In the genomic region with DNA sequence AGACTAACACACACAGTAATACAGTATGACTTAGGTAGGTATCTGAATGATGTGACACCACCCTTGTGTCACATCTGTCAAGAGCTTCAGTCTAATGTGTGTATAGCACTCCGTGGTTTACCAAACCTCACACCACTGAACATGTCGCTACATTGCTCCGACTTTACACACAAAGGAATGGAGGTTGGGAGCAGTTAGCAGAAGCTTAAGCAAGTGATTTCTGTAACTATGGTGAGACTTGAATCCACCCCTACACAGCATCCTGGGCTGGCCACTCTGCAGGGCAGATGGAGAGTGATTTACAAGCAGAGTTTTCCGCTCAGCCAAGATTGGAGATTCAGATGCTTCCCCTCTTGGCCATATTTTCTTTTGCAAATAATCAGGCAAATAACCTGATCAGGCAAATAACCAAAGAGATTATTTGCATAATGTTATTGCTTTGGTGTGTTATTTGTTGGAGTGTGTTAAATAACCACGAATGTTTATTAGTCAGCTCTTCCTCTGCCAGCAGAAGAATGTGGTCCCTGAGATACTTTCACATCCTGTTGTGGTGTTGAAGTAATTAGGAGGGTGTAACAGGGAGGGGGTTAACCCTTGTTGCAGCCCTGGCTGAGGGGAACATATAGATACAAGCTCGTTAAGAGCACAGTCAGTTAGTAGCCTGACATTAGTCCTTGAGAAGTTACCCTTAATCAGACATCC, we compare ENCODE assay signal across 8 cellular contexts.
DNase-seq lines count a peak whose midpoint lies in the region; ATAC-seq and TF ChIP-seq lines count a peak whose summit lies in the region.

No MANE protein-coding gene starts in this region.

- H3K27me3 ChIP-seq in CD4-positive, alpha-beta memory T cell (ENCODE audit: insufficient read depth, low read length): no peaks in the 10 kb centered on the region

- no peak for TF ChIP-seq CTCF in nephron progenitor cell (IDR thresholded peaks at IDR 0.05)

- no peak overlapping the region for H3K27ac ChIP-seq in CD4-positive, alpha-beta memory T cell (ENCODE audit: low read depth, low read length)
- H3K27ac ChIP-seq in caudate nucleus (ENCODE audit: low read depth, low read length): no peak overlapping the region

- no peaks in the 10 kb centered on the region for H3K9me3 ChIP-seq in CD4-positive, alpha-beta memory T cell (ENCODE audit: control insufficient read depth in 1 of 2, low read length in 2 of 2)

- peak overlapping the region; percentile 64 to 84 (median 68) for H3K27ac Mint-ChIP-seq in CD4-positive, alpha-beta memory T cell
- H3K27ac Mint-ChIP-seq in nephron progenitor cell: peak overlapping the region; percentile 69

- POLR2A ChIA-PET in CD4-positive, alpha-beta memory T cell (lab: Charles Lee; ENCODE audit: partially characterized antibody): interaction anchor here (0.6 to 4.5 kb wide), 29 partner anchors 10 to 486 kb away, joined by 3 to 61 read pairs (median 4); a partner anchor contains a TSS

- no peaks in the 10 kb centered on the region for H3K36me3 ChIP-seq in CD4-positive, alpha-beta memory T cell (ENCODE audit: insufficient read depth, low read length)

- H3K4me3 Mint-ChIP-seq in CD4-positive, alpha-beta memory T cell: peak overlapping the region; percentile 54 to 86 (median 77)
- H3K4me3 Mint-ChIP-seq in nephron progenitor cell: no peak overlapping the region

- peaks cover 23 to 25% (median 25%) of the 10 kb centered on the region in 4 donors for H3K4me1 Mint-ChIP-seq in CD4-positive, alpha-beta memory T cell
- peaks cover 29% of the 10 kb centered on the region for H3K4me1 Mint-ChIP-seq in nephron progenitor cell

- peaks cover 22% of the 10 kb centered on the region for H3K4me1 ChIP-seq in CD4-positive, alpha-beta memory T cell (ENCODE audit: insufficient read depth, low read length)

- no peaks in the 10 kb centered on the region for H3K27me3 Mint-ChIP-seq in CD4-positive, alpha-beta memory T cell
- peaks cover 13% of the 10 kb centered on the region for H3K27me3 Mint-ChIP-seq in nephron progenitor cell (ENCODE audit: low read depth, poor library complexity)

- CTCF ChIA-PET in CD4-positive, alpha-beta memory T cell (lab: Charles Lee; ENCODE audit: partially characterized antibody): interaction anchor here (0.7 to 3.2 kb wide), 9 partner anchors 17 to 234 kb away, joined by 3 to 12 read pairs (median 3); a partner anchor contains a TSS

- ATAC-seq in HG03135 (IDR thresholded peaks at IDR 0.05; ENCODE audit: unreplicated experiment): peak; percentile 96

- peak overlapping the region; percentile 3 to 49 for H3K4me3 ChIP-seq in CD4-positive, alpha-beta memory T cell (ENCODE audit: low read length in 2 of 2)

- intact Hi-C loops in CD4-positive, alpha-beta memory T cell (cut with micrococcal nuclease): loop anchor here (2.0 kb wide), 3 partner anchors 28 to 134 kb away; no protein-coding TSS in a partner anchor

- DNase-seq in CD4-positive, alpha-beta memory T cell: peak; percentile 43 to 60 (median 55)
- DNase-seq in GM19238 (ENCODE audit: insufficient read length, low spot score) (peak; percentile 15), T-helper 22 cell (ENCODE audit: low read depth) (peak; percentile 11), nephron progenitor cell (no peak), Ammon's horn (ENCODE audit: low spot score) (no peak), ureter (ENCODE audit: low spot score) (no peak), caudate nucleus (lab: John Stamatoyannopoulos, UW) (no peak)

- H3K36me3 Mint-ChIP-seq in CD4-positive, alpha-beta memory T cell: no peaks in the 10 kb centered on the region
- H3K36me3 Mint-ChIP-seq in nephron progenitor cell (ENCODE audit: low read depth): peaks cover 7% of the 10 kb centered on the region

- H3K9me3 Mint-ChIP-seq in CD4-positive, alpha-beta memory T cell: peaks cover 0 to 9% (median 5%) of the 10 kb centered on the region in 8 donors
- H3K9me3 Mint-ChIP-seq in nephron progenitor cell: peaks cover 8% of the 10 kb centered on the region

Comparison
In these comparisons a context has a peak if more than half of its experiments do, and no peak if none do; other contexts are left out.
1. DNase-seq: peak in CD4-positive, alpha-beta memory T cell (5 of 5), GM19238 (single experiment) and T-helper 22 cell (single experiment); none in nephron progenitor cell (single experiment), Ammon's horn (single experiment), ureter (single experiment) and caudate nucleus (0 of 61).